In genomic region chr16:1192384-1193073, GRCh38 we compare ENCODE assay signal across 2 cellular contexts.
TF ChIP-seq lines count a peak whose summit lies in the region.

No MANE protein-coding gene starts in this region.

TF ChIP-seq in IMR-90, 13 proteins besides CTCF, POLR2A, EP300 and RAD21:
- TF ChIP-seq SMC3 (IDR thresholded peaks at IDR 0.05; ENCODE audit: low read depth, low read length) (no peak), MAFK (IDR thresholded peaks at IDR 0.05; ENCODE audit: low read depth, low read length) (no peak), FOS (IDR thresholded peaks at IDR 0.05; ENCODE audit: low read depth, low read length) (no peak), USF2 (IDR thresholded peaks at IDR 0.05; ENCODE audit: low read depth, low read length) (no peak), ELK1 (IDR thresholded peaks at IDR 0.05; ENCODE audit: borderline replicate concordance, low read depth, low read length) (no peak), NFE2L2 (IDR thresholded peaks at IDR 0.05; ENCODE audit: low read depth, low read length) (no peak), RFX5 (IDR thresholded peaks at IDR 0.05; ENCODE audit: low read depth, low read length) (no peak), RCOR1 (IDR thresholded peaks at IDR 0.05; ENCODE audit: insufficient replicate concordance, low read length) (no peak), CEBPB (IDR thresholded peaks at IDR 0.05; ENCODE audit: low read depth, low read length) (no peak), MXI1 (IDR thresholded peaks at IDR 0.05; ENCODE audit: borderline replicate concordance, low read depth, low read length) (no peak), BHLHE40 (IDR thresholded peaks at IDR 0.05; ENCODE audit: low read depth, low read length) (no peak), MAZ (IDR thresholded peaks at IDR 0.05; ENCODE audit: borderline replicate concordance, low read depth, low read length) (no peak), CHD1 (IDR thresholded peaks at IDR 0.05; ENCODE audit: low read depth, low read length) (no peak)

TF ChIP-seq in K562, 482 proteins besides CTCF, POLR2A, EP300 and RAD21:
- no peak for TF ChIP-seq MED1 (CRISPR knock-in tag; IDR thresholded peaks at IDR 0.05; ENCODE audit: borderline replicate concordance)
- peak; percentile 66; the same call in 1 of the 2 replicates for TF ChIP-seq ZNF263 (CRISPR knock-in tag; IDR thresholded peaks at IDR 0.05; ENCODE audit: borderline replicate concordance)
- no peak for TF ChIP-seq ZNF384 (IDR thresholded peaks at IDR 0.05; ENCODE audit: low read depth, low read length)
